10 cellular contexts compared by ENCODE assay signal in genomic region chr6:106165885-106166485, GRCh38.
DNase-seq lines count a peak whose midpoint lies in the region; ATAC-seq and TF ChIP-seq lines count a peak whose summit lies in the region.
"Had no signal": no experiment of that assay in that cellular context is flagged by ENCODE, and none has a peak within 500 bp of the region (broad histone marks: within the 10 kb centered on the region; RNA-seq: fewer than 3 reads in every experiment).

No MANE protein-coding gene starts in this region.

- H3K36me3 Mint-ChIP-seq in activated CD4-positive, alpha-beta T cell treated with anti-CD3 and anti-CD28 coated beads, Interleukin-2, amount 10 ng/mL, durations not matched to agents 7 days and 5 days (ENCODE audit: low read depth) = peaks cover 6% of the 10 kb centered on the region
- peaks cover 10% of the 10 kb centered on the region for H3K36me3 Mint-ChIP-seq in activated T-helper 2 cell treated with anti-CD3 and anti-CD28 coated beads, Interferon-gamma antibody, Interleukin-2, Interleukin-4, amounts not matched to agents 10 μg/mL and 5 μg/mL and 100 μg/mL, durations not matched to agents 14 hours and 24 hours and 36 hours (ENCODE audit: low read depth)
- H3K36me3 Mint-ChIP-seq in natural killer cell = no peaks in the 10 kb centered on the region

- TF ChIP-seq CTCF in natural killer cell (IDR thresholded peaks at IDR 0.05) = no peak

- intact Hi-C loops in activated T-helper 2 cell treated with anti-CD3 and anti-CD28 coated beads, Interferon-gamma antibody, Interleukin-2, Interleukin-4, amounts not matched to agents 10 μg/mL and 5 μg/mL and 100 μg/mL, durations not matched to agents 14 hours and 24 hours and 36 hours (cut with micrococcal nuclease) = no loop called here
- intact Hi-C loops in natural killer cell (cut with micrococcal nuclease) = no loop called here

- H3K4me1 Mint-ChIP-seq in activated CD4-positive, alpha-beta T cell treated with anti-CD3 and anti-CD28 coated beads, Interleukin-2, amount 10 ng/mL, durations not matched to agents 7 days and 5 days = peaks cover 41% of the 10 kb centered on the region
- H3K4me1 Mint-ChIP-seq in activated T-helper 2 cell treated with anti-CD3 and anti-CD28 coated beads, Interferon-gamma antibody, Interleukin-2, Interleukin-4, amounts not matched to agents 10 μg/mL and 5 μg/mL and 100 μg/mL, durations not matched to agents 14 hours and 24 hours and 36 hours (ENCODE audit: low read depth) = peaks cover 62% of the 10 kb centered on the region
- peaks cover 56 to 62% of the 10 kb centered on the region in 2 donors for H3K4me1 Mint-ChIP-seq in natural killer cell

- H3K4me1 ChIP-seq in mesendoderm (ENCODE audit: control insufficient read depth, low read depth, low read length) = peaks cover 7% of the 10 kb centered on the region

- H4K8ac ChIP-seq in mesendoderm (ENCODE audit: low read depth, low read length) = no peak overlapping the region

- H3K27ac ChIP-seq in mesendoderm (ENCODE audit: low read depth, low read length) = no peak overlapping the region

- H3K4me2 ChIP-seq in mesendoderm (ENCODE audit: low read length) = no peak overlapping the region

- H3K23ac ChIP-seq in mesendoderm (ENCODE audit: low read length) = no peak overlapping the region

- H3K36me3 ChIP-seq in MG63 (no peaks in the 10 kb centered on the region), mesendoderm (ENCODE audit: control insufficient read depth, insufficient read depth, low read length) (no peaks in the 10 kb centered on the region)

- H3K4me3 ChIP-seq in MG63 (no peak overlapping the region), mesendoderm (ENCODE audit: low read length) (no peak overlapping the region)

- H2BK120ac ChIP-seq in mesendoderm (ENCODE audit: low read depth, low read length) = no peak overlapping the region

- CTCF ChIA-PET in activated CD4-positive, alpha-beta T cell treated with anti-CD3 and anti-CD28 coated beads, Interleukin-2, amount 10 ng/mL, durations not matched to agents 7 days and 5 days (lab: Charles Lee) = interaction anchor here (0.5 to 1.2 kb wide), 5 partner anchors 9 to 48 kb away, joined by 3 to 5 read pairs (median 3); no protein-coding TSS in a partner anchor

- no peak overlapping the region for H3K4ac ChIP-seq in mesendoderm (ENCODE audit: low read depth, low read length)

- H3K27ac Mint-ChIP-seq in activated CD4-positive, alpha-beta T cell treated with anti-CD3 and anti-CD28 coated beads, Interleukin-2, amount 10 ng/mL, durations not matched to agents 7 days and 5 days = peak overlapping the region; percentile 0
- H3K27ac Mint-ChIP-seq in activated T-helper 2 cell treated with anti-CD3 and anti-CD28 coated beads, Interferon-gamma antibody, Interleukin-2, Interleukin-4, amounts not matched to agents 10 μg/mL and 5 μg/mL and 100 μg/mL, durations not matched to agents 14 hours and 24 hours and 36 hours = peak overlapping the region; percentile 57
- H3K27ac Mint-ChIP-seq in natural killer cell = peak overlapping the region; percentile 70 to 94

- H3K9ac ChIP-seq in mesendoderm (ENCODE audit: low read length) = no peak overlapping the region

- no peak overlapping the region for H3K18ac ChIP-seq in mesendoderm (ENCODE audit: low read length)

- H3K56ac ChIP-seq in mesendoderm (ENCODE audit: low read length) = no peak overlapping the region

- no peak overlapping the region for H2AK5ac ChIP-seq in mesendoderm (ENCODE audit: low read length)

- no peak overlapping the region for H2BK5ac ChIP-seq in mesendoderm (ENCODE audit: low read length)

- H3K79me1 ChIP-seq in mesendoderm (ENCODE audit: low read length) = no peaks in the 10 kb centered on the region

- H3K4me3 Mint-ChIP-seq in activated CD4-positive, alpha-beta T cell treated with anti-CD3 and anti-CD28 coated beads, Interleukin-2, amount 10 ng/mL, durations not matched to agents 7 days and 5 days = no peak overlapping the region
- H3K4me3 Mint-ChIP-seq in activated T-helper 2 cell treated with anti-CD3 and anti-CD28 coated beads, Interferon-gamma antibody, Interleukin-2, Interleukin-4, amounts not matched to agents 10 μg/mL and 5 μg/mL and 100 μg/mL, durations not matched to agents 14 hours and 24 hours and 36 hours (ENCODE audit: low read depth) = no peak overlapping the region
- peak overlapping the region; percentile 1 for H3K4me3 Mint-ChIP-seq in natural killer cell

- H3K27me3 ChIP-seq in MG63 (no peaks in the 10 kb centered on the region), mesendoderm (ENCODE audit: insufficient read depth, low read length, poor library complexity) (no peaks in the 10 kb centered on the region)

- whole genome bisulfite sequencing in mesendoderm (ENCODE audit: extremely low coverage, insufficient coverage, low lambda C conversion rate) = no CpG with 5 or more reads among the region's 3 CpGs

- H3K9me3 Mint-ChIP-seq in activated CD4-positive, alpha-beta T cell treated with anti-CD3 and anti-CD28 coated beads, Interleukin-2, amount 10 ng/mL, durations not matched to agents 7 days and 5 days = no peaks in the 10 kb centered on the region
- peaks cover 3% of the 10 kb centered on the region for H3K9me3 Mint-ChIP-seq in activated T-helper 2 cell treated with anti-CD3 and anti-CD28 coated beads, Interferon-gamma antibody, Interleukin-2, Interleukin-4, amounts not matched to agents 10 μg/mL and 5 μg/mL and 100 μg/mL, durations not matched to agents 14 hours and 24 hours and 36 hours
- H3K9me3 Mint-ChIP-seq in natural killer cell = peaks cover 2 to 3% of the 10 kb centered on the region in 2 donors

- H4K5ac ChIP-seq in mesendoderm (ENCODE audit: low read length) = no peak overlapping the region

- H2BK15ac ChIP-seq in mesendoderm (replicated peaks; ENCODE audit: low read depth) = no peak overlapping the region

- H3K27me3 Mint-ChIP-seq in activated CD4-positive, alpha-beta T cell treated with anti-CD3 and anti-CD28 coated beads, Interleukin-2, amount 10 ng/mL, durations not matched to agents 7 days and 5 days = no peaks in the 10 kb centered on the region
- H3K27me3 Mint-ChIP-seq in activated T-helper 2 cell treated with anti-CD3 and anti-CD28 coated beads, Interferon-gamma antibody, Interleukin-2, Interleukin-4, amounts not matched to agents 10 μg/mL and 5 μg/mL and 100 μg/mL, durations not matched to agents 14 hours and 24 hours and 36 hours (ENCODE audit: low read depth) = no peaks in the 10 kb centered on the region
- no peaks in the 10 kb centered on the region for H3K27me3 Mint-ChIP-seq in natural killer cell (ENCODE audit: low read depth in 2 of 2)

- DNase-seq in activated CD4-positive, alpha-beta T cell treated with anti-CD3 and anti-CD28 coated beads, Interleukin-2, amount 10 ng/mL, durations not matched to agents 7 days and 5 days = no peak
- DNase-seq in activated CD4-positive, alpha-beta T cell treated with anti-CD3 and anti-CD28 coated beads, Interleukin-2, amount 50 U/mL, for 48 hours = no peak
- DNase-seq in MG63 = peak; percentile 16
- no peak for DNase-seq in activated T-helper 2 cell treated with anti-CD3 and anti-CD28 coated beads, Interferon-gamma antibody, Interleukin-2, Interleukin-4, amounts not matched to agents 10 μg/mL and 5 μg/mL and 100 μg/mL, durations not matched to agents 14 hours and 24 hours and 36 hours (ENCODE audit: low spot score)
- no peak for DNase-seq in natural killer cell
- no peak for DNase-seq in mesendoderm
- DNase-seq in HuH-7 (ENCODE audit: low spot score) = no peak
- DNase-seq: NCI-H1436 treated with DMSO at 0.1 percent for 48 hours, SW 1271 had no signal

- no peaks in the 10 kb centered on the region for H3K79me2 ChIP-seq in mesendoderm (ENCODE audit: control insufficient read depth, insufficient read depth, low read length)

- POLR2A ChIA-PET in activated CD4-positive, alpha-beta T cell treated with anti-CD3 and anti-CD28 coated beads, Interleukin-2, amount 10 ng/mL, durations not matched to agents 7 days and 5 days (lab: Charles Lee) = no interaction called here

- no peaks in the 10 kb centered on the region for H3K9me3 ChIP-seq in MG63

- ATAC-seq in natural killer cell = no peak
- ATAC-seq in HG03196 (IDR thresholded peaks at IDR 0.05; ENCODE audit: unreplicated experiment) = no peak

Comparison
In these comparisons a context has a peak if more than half of its experiments do, and no peak if none do; other contexts are left out.
1. H3K27ac Mint-ChIP-seq: peak in every context shown above with its lines; median percentile 82 in natural killer cell; 57 in activated T-helper 2 cell treated with anti-CD3 and anti-CD28 coated beads, Interferon-gamma antibody, Interleukin-2, Interleukin-4, amounts not matched to agents 10 μg/mL and 5 μg/mL and 100 μg/mL, durations not matched to agents 14 hours and 24 hours and 36 hours; 0 in activated CD4-positive, alpha-beta T cell treated with anti-CD3 and anti-CD28 coated beads, Interleukin-2, amount 10 ng/mL, durations not matched to agents 7 days and 5 days.